ENCODE assay signal across 24 cellular contexts in genomic region chr3:49669352-49669751, GRCh38. TPM values are rescaled to one million over a fixed set of nuclear protein-coding genes. Genes with fewer than 3 reads are reported as not detected.
"Had no signal": no experiment of that assay in that cellular context is flagged by ENCODE, and none has a peak within 500 bp of the region (broad histone marks: within the 10 kb centered on the region; RNA-seq: fewer than 3 reads in every experiment).

No MANE protein-coding gene starts in this region.

- ATAC-seq: heart left ventricle; left colon; left ventricle myocardium superior; naive thymus-derived CD8-positive, alpha-beta T cell; right cardiac atrium; stimulated activated naive CD8-positive, alpha-beta T cell treated with anti-CD3 and anti-CD28 coated beads, Interleukin-15, Interleukin-2, amounts not matched to agents 100 U/mL and 50 U/mL, for 24 hours had no signal

- FAIRE-seq: endothelial cell of umbilical vein had no signal

- H3K9me3 Mint-ChIP-seq: endodermal cell; naive thymus-derived CD8-positive, alpha-beta T cell had no signal

- H3K36me3 ChIP-seq: colonic mucosa, heart left ventricle, neutrophil, ovary, suprapubic skin, tibial artery had no signal

- H3K27ac ChIP-seq: colonic mucosa, heart left ventricle, neutrophil, ovary, suprapubic skin, tibial artery had no signal

- H3K27me3 Mint-ChIP-seq: naive thymus-derived CD8-positive, alpha-beta T cell had no signal

- H3K27ac Mint-ChIP-seq: endodermal cell had no signal

- H3K9me3 ChIP-seq: colonic mucosa, heart left ventricle, neutrophil, ovary, suprapubic skin, tibial artery had no signal

- DNase-seq: colonic mucosa; effector CD4-positive, alpha-beta T cell; endodermal cell; erythroblast; foreskin melanocyte; heart left ventricle; hippocampal formation; left colon; left ventricle myocardium superior; naive thymus-derived CD8-positive, alpha-beta T cell; ovary; stimulated activated CD4-positive, alpha-beta T cell treated with anti-CD3 and anti-CD28 coated beads, Interleukin-2, amount 100 ng/mL, for 48 hours; stimulated activated naive CD8-positive, alpha-beta T cell treated with anti-CD3 and anti-CD28 coated beads, Interleukin-15, Interleukin-2, amounts not matched to agents 100 U/mL and 50 U/mL, for 24 hours; tibial artery had no signal

- H3K4me3 ChIP-seq: colonic mucosa, heart left ventricle, ovary, smooth muscle cell, suprapubic skin, tibial artery had no signal

- H3K4me1 ChIP-seq: colonic mucosa had no signal

- H3K4me3 Mint-ChIP-seq: endodermal cell; naive thymus-derived CD8-positive, alpha-beta T cell had no signal

- H3K36me3 Mint-ChIP-seq: naive thymus-derived CD8-positive, alpha-beta T cell had no signal

- H3K27me3 ChIP-seq: colonic mucosa, heart left ventricle, ovary, suprapubic skin had no signal

RNA-seq across cellular contexts. Expression of gene AMIGO3, which starts 50.1 kb away (rescaled TPM):
- total RNA-seq: dermis microvascular lymphatic vessel endothelial cell, endothelial cell of umbilical vein, kidney epithelial cell, left colon, left ventricle myocardium superior, mesenteric fat pad, posterior vena cava, ureter had no signal
